Comparison of ENCODE assay signal across 9 cellular contexts in genomic region chr2:144324446-144325045, GRCh38.
A peak's percentile ranks its signal among the peaks of the same experiment; 100 is the strongest.
DNase-seq lines count a peak whose midpoint lies in the region; ATAC-seq lines count a peak whose summit lies in the region.
"Had no signal": no experiment of that assay in that cellular context is flagged by ENCODE, and none has a peak within 500 bp of the region (broad histone marks: within the 10 kb centered on the region; RNA-seq: fewer than 3 reads in every experiment).

No MANE protein-coding gene starts in this region.

- H3K27ac Mint-ChIP-seq in T-helper 1 cell treated with Interleukin-12 subunit alpha and Interleukin-12 subunit beta and Interleukin-4 antibody, amounts not matched to agents 30 μg/mL and 1 μg/mL, for 36 hours: peak overlapping the region; percentile 77
- H3K27ac Mint-ChIP-seq in natural killer cell treated with Interleukin-12 subunit alpha and Interleukin-12 subunit beta and Interleukin-15 and Interleukin-18, amount 100 ng/mL, for 72 hours: peak overlapping the region; percentile 90 to 92

- H3K9me3 Mint-ChIP-seq in T-helper 1 cell treated with Interleukin-12 subunit alpha and Interleukin-12 subunit beta and Interleukin-4 antibody, amounts not matched to agents 30 μg/mL and 1 μg/mL, for 36 hours: no peaks in the 10 kb centered on the region
- H3K9me3 Mint-ChIP-seq in natural killer cell treated with Interleukin-12 subunit alpha and Interleukin-12 subunit beta and Interleukin-15 and Interleukin-18, amount 100 ng/mL, for 72 hours: no peaks in the 10 kb centered on the region

- ATAC-seq in HG02759 (IDR thresholded peaks at IDR 0.05; ENCODE audit: unreplicated experiment): peak; percentile 50
- peak; percentile 28 to 41 for ATAC-seq in natural killer cell treated with Interleukin-12 subunit alpha and Interleukin-12 subunit beta and Interleukin-15 and Interleukin-18, amount 100 ng/mL, for 72 hours

- H3K4me1 Mint-ChIP-seq in T-helper 1 cell treated with Interleukin-12 subunit alpha and Interleukin-12 subunit beta and Interleukin-4 antibody, amounts not matched to agents 30 μg/mL and 1 μg/mL, for 36 hours (ENCODE audit: low read depth): peaks cover 54% of the 10 kb centered on the region
- peaks cover 54 to 80% of the 10 kb centered on the region in 2 donors for H3K4me1 Mint-ChIP-seq in natural killer cell treated with Interleukin-12 subunit alpha and Interleukin-12 subunit beta and Interleukin-15 and Interleukin-18, amount 100 ng/mL, for 72 hours (ENCODE audit: low read depth in 2 of 2)

- no peaks in the 10 kb centered on the region for H3K27me3 Mint-ChIP-seq in T-helper 1 cell treated with Interleukin-12 subunit alpha and Interleukin-12 subunit beta and Interleukin-4 antibody, amounts not matched to agents 30 μg/mL and 1 μg/mL, for 36 hours (ENCODE audit: low read depth)
- no peaks in the 10 kb centered on the region for H3K27me3 Mint-ChIP-seq in natural killer cell treated with Interleukin-12 subunit alpha and Interleukin-12 subunit beta and Interleukin-15 and Interleukin-18, amount 100 ng/mL, for 72 hours

- H3K36me3 Mint-ChIP-seq in T-helper 1 cell treated with Interleukin-12 subunit alpha and Interleukin-12 subunit beta and Interleukin-4 antibody, amounts not matched to agents 30 μg/mL and 1 μg/mL, for 36 hours (ENCODE audit: low read depth): peaks cover 10% of the 10 kb centered on the region
- peaks cover 22% of the 10 kb centered on the region for H3K36me3 Mint-ChIP-seq in natural killer cell treated with Interleukin-12 subunit alpha and Interleukin-12 subunit beta and Interleukin-15 and Interleukin-18, amount 100 ng/mL, for 72 hours

- DNase-seq in activated CD4-positive, alpha-beta T cell treated with anti-CD3 and anti-CD28 coated beads for 48 hours: peak; percentile 41
- DNase-seq in activated CD4-positive, alpha-beta T cell treated with anti-CD3 and anti-CD28 coated beads, Interleukin-2, amount 50 U/mL, for 1 hour: no peak
- DNase-seq in natural killer cell treated with Interleukin-12 subunit alpha and Interleukin-12 subunit beta and Interleukin-15 and Interleukin-18, amount 100 ng/mL, for 72 hours (ENCODE audit: low spot score): no peak
- DNase-seq in NCI-H2196 (lab: John Stamatoyannopoulos, UW; ENCODE audit: unreplicated experiment) (no peak), NCI-H2107 treated with DMSO at 0.1 percent for 48 hours (lab: John Stamatoyannopoulos, UW; ENCODE audit: unreplicated experiment) (no peak), NCI-H2029 treated with DMSO at 0.1 percent for 48 hours (lab: John Stamatoyannopoulos, UW) (no peak)
- DNase-seq: NCI-H226 had no signal

- peak overlapping the region; percentile 45 for H3K4me3 Mint-ChIP-seq in T-helper 1 cell treated with Interleukin-12 subunit alpha and Interleukin-12 subunit beta and Interleukin-4 antibody, amounts not matched to agents 30 μg/mL and 1 μg/mL, for 36 hours
- peak overlapping the region; percentile 81 for H3K4me3 Mint-ChIP-seq in natural killer cell treated with Interleukin-12 subunit alpha and Interleukin-12 subunit beta and Interleukin-15 and Interleukin-18, amount 100 ng/mL, for 72 hours
